10 cellular contexts compared by ENCODE assay signal in the genomic region with DNA sequence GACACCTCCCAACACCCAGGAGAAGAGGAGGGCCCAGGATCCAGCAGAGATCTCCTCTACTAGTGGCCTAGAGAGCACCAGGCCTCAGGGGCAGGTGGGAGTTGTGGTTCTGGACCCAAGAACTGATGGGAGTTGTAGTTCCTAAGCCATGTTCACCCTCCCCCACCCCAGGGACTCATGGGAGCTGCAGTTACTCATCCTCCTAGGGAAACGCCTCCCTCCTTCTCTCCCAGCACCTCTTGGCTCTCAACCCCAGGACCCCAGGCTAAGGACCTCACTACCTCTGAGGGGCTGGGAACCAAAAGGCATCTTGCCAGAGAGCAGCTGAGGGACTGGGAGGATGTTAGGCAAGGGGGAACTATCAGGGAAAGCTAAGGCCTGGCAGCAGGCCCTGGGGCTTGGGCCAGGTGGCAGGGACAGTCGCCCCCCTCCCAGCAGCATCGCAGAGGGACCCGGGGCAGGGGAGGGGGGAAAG. TPM values are rescaled to one million over a fixed set of nuclear protein-coding genes. Genes with fewer than 3 reads are reported as not detected.
A peak's percentile ranks its signal among the peaks of the same experiment; 100 is the strongest.
DNase-seq lines count a peak whose midpoint lies in the region; ATAC-seq and TF ChIP-seq lines count a peak whose summit lies in the region.
"Had no signal": no experiment of that assay in that cellular context is flagged by ENCODE, and none has a peak within 500 bp of the region (broad histone marks: within the 10 kb centered on the region; RNA-seq: fewer than 3 reads in every experiment).

No MANE protein-coding gene starts in this region.

- DNase-seq in RKO (ENCODE audit: low spot score) (peak; percentile 15), foreskin keratinocyte (peak; percentile 8 to 31), retina (peak; percentile 77), epidermal melanocyte (ENCODE audit: insufficient read length, low spot score) (no peak), COR-L47 (lab: John Stamatoyannopoulos, UW) (no peak)
- no peak for DNase-seq in NK-92 treated with Interleukin-12 subunit alpha and Interleukin-12 subunit beta, amount 100 ng/mL, for 24 hours (lab: John Stamatoyannopoulos, UW)
- DNase-seq: activated effector memory CD4-positive, alpha-beta T cell treated with Interleukin-2 at 50 U/mL for 16 hours had no signal

- POLR2A ChIA-PET in HEK293 (lab: Yijun Ruan, JAX): no interaction called here

- H3K4me3 ChIP-seq in HEK293 (ENCODE audit: low read depth, low read length): no peak overlapping the region

- CTCF ChIA-PET in HEK293 (lab: Yijun Ruan, JAX): interaction anchor here (0.7 to 1.2 kb wide), 2 partner anchors 96 to 170 kb away, joined by 3 read pairs; no protein-coding TSS in a partner anchor

- TF ChIP-seq CTCF in HEK293 (tag by site-specific recombination; IDR thresholded peaks at IDR 0.05) (no peak), foreskin keratinocyte (conservative IDR thresholded peaks at IDR 0.05) (no peak)

- no peaks in the 10 kb centered on the region for H3K27me3 ChIP-seq in foreskin keratinocyte

- no peaks in the 10 kb centered on the region for H3K4me1 ChIP-seq in HEK293 (ENCODE audit: control insufficient read depth, insufficient read depth, low read length)
- no peaks in the 10 kb centered on the region for H3K4me1 ChIP-seq in foreskin keratinocyte

- no peaks in the 10 kb centered on the region for H3K36me3 ChIP-seq in HEK293 (ENCODE audit: control insufficient read depth in 2 of 2, insufficient read depth in 1 of 2, low read length in 2 of 2)

- H3K27ac ChIP-seq in HEK293 (ENCODE audit: extremely low read depth, low read depth, low read length): no peak overlapping the region
- H3K27ac ChIP-seq in foreskin keratinocyte: no peak overlapping the region

- ATAC-seq in foreskin keratinocyte (no peak), GM18861 (IDR thresholded peaks at IDR 0.05; ENCODE audit: unreplicated experiment) (no peak)

- no peaks in the 10 kb centered on the region for H3K9me3 ChIP-seq in HEK293 (ENCODE audit: control insufficient read depth, insufficient read depth, low read depth, low read length)

TF ChIP-seq in HEK293, 187 proteins besides CTCF, POLR2A, EP300 and RAD21:
- TF ChIP-seq GLI2 (tag by site-specific recombination; IDR thresholded peaks at IDR 0.05; ENCODE audit: borderline replicate concordance, low read depth) (no peak), ZNF76 (tag by site-specific recombination; IDR thresholded peaks at IDR 0.05; ENCODE audit: borderline replicate concordance, low read depth) (peak; percentile 90), SP3 (tag by site-specific recombination; IDR thresholded peaks at IDR 0.05) (0 out of 2 replicates have a peak, but pooled peaks have one; percentile 23), TRIM28 (IDR thresholded peaks at IDR 0.05; ENCODE audit: borderline replicate concordance, low read length) (no peak), ZBTB17 (tag by site-specific recombination; IDR thresholded peaks at IDR 0.05) (peak; percentile 29; the same call in 1 of the 2 replicates)

RNA-seq across cellular contexts. Expression of gene SLC22A12, which starts 28.8 kb away (rescaled TPM):
- total RNA-seq in foreskin keratinocyte: not detected in 2 replicates
- polyA plus RNA-seq in foreskin keratinocyte: not detected in 2 replicates
- total RNA-seq: pulmonary artery endothelial cell had no signal

Comparison
In these comparisons a context has a peak if more than half of its experiments do, and no peak if none do; other contexts are left out.
1. DNase-seq: peak in RKO (single experiment), foreskin keratinocyte (2 of 2) and retina (single experiment); none in epidermal melanocyte (single experiment), NK-92 treated with Interleukin-12 subunit alpha and Interleukin-12 subunit beta, amount 100 ng/mL, for 24 hours (single experiment) and COR-L47 (single experiment).